Comparison of ENCODE assay signal across 8 cellular contexts in the genomic region with DNA sequence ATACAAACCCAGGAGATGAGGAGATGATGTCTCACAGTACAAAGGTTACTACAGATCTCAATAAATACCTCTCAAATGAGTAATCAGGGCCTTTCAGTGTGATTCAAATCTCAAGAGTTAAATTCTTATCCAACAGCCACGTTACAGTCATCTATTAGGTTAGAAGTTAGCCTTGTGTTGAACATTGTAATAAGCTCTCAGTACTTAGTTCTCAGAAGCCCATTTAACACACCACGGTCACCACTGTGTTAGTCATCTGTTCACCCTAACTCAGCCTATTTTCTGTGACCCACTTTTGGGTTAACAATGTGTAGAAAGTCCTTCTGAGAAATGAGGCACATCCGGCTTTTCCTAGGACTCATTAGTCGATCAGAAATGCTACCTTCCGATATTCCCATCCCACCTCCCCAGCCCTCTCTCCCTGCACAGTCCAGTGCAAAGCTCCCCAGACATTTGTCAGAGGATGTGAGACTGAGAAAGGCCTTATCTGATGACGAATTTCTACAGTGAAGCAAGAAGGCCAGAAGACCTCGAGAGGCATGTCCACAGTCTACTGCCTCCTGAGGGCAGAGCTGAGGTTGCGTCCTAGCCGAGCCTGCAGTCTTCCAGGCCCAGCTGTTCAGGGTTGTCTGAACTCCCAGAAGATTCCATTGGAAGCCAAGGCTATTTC.
DNase-seq lines count a peak whose midpoint lies in the region; ATAC-seq and TF ChIP-seq lines count a peak whose summit lies in the region.

No MANE protein-coding gene starts in this region.

- no peak overlapping the region for H3K4me3 Mint-ChIP-seq in activated CD4-positive, alpha-beta T cell treated with anti-CD3 and anti-CD28 coated beads, Interleukin-2, amount 10 ng/mL, durations not matched to agents 7 days and 5 days

- H3K9me3 ChIP-seq in left lung: no peaks in the 10 kb centered on the region

- no peak overlapping the region for H3K27ac ChIP-seq in left lung
- H3K27ac ChIP-seq in coronary artery: peak overlapping the region in 1 of 2 donors; percentile 51

- DNase-seq in amniotic epithelial cell (ENCODE audit: low read depth): peak; percentile 97
- no peak for DNase-seq in left lung
- DNase-seq in coronary artery (ENCODE audit: low spot score): no peak
- DNase-seq in NCI-H1436 treated with DMSO at 0.1 percent for 48 hours (lab: John Stamatoyannopoulos, UW): no peak
- no peak for DNase-seq in activated CD4-positive, alpha-beta T cell treated with anti-CD3 and anti-CD28 coated beads, Interleukin-2, amount 10 ng/mL, durations not matched to agents 7 days and 5 days

- peaks cover 4% of the 10 kb centered on the region for H3K9me3 Mint-ChIP-seq in activated CD4-positive, alpha-beta T cell treated with anti-CD3 and anti-CD28 coated beads, Interleukin-2, amount 10 ng/mL, durations not matched to agents 7 days and 5 days

- peaks cover 4% of the 10 kb centered on the region for H3K36me3 Mint-ChIP-seq in activated CD4-positive, alpha-beta T cell treated with anti-CD3 and anti-CD28 coated beads, Interleukin-2, amount 10 ng/mL, durations not matched to agents 7 days and 5 days (ENCODE audit: low read depth)

- POLR2A ChIA-PET in activated CD4-positive, alpha-beta T cell treated with anti-CD3 and anti-CD28 coated beads, Interleukin-2, amount 10 ng/mL, durations not matched to agents 7 days and 5 days (lab: Charles Lee): no interaction called here

- peaks cover 19% of the 10 kb centered on the region for H3K4me1 Mint-ChIP-seq in activated CD4-positive, alpha-beta T cell treated with anti-CD3 and anti-CD28 coated beads, Interleukin-2, amount 10 ng/mL, durations not matched to agents 7 days and 5 days

- H3K27ac Mint-ChIP-seq in activated CD4-positive, alpha-beta T cell treated with anti-CD3 and anti-CD28 coated beads, Interleukin-2, amount 10 ng/mL, durations not matched to agents 7 days and 5 days: no peak overlapping the region

- H3K4me3 ChIP-seq in left lung (no peak overlapping the region), coronary artery (no peak overlapping the region)

- H3K36me3 ChIP-seq in left lung: peaks cover 0 to 17% of the 10 kb centered on the region in 2 donors

- ATAC-seq in GM21447 (IDR thresholded peaks at IDR 0.05; ENCODE audit: unreplicated experiment): peak; percentile 60
- ATAC-seq in HG03571 (IDR thresholded peaks at IDR 0.05; ENCODE audit: unreplicated experiment): peak; percentile 72
- peak; percentile 70 for ATAC-seq in left lung

- CTCF ChIA-PET in activated CD4-positive, alpha-beta T cell treated with anti-CD3 and anti-CD28 coated beads, Interleukin-2, amount 10 ng/mL, durations not matched to agents 7 days and 5 days (lab: Charles Lee): interaction anchor here (0.6 to 2.0 kb wide), 12 partner anchors 11 to 356 kb away, joined by 3 to 8 read pairs (median 4); no protein-coding TSS in a partner anchor

- TF ChIP-seq CTCF in GM12873 (IDR thresholded peaks at IDR 0.05; ENCODE audit: insufficient read depth, low read depth, low read length, missing control alignments) (peak; percentile 77), left lung (IDR thresholded peaks at IDR 0.05) (no peak), coronary artery (IDR thresholded peaks at IDR 0.05) (no peak)

- no peaks in the 10 kb centered on the region for H3K27me3 Mint-ChIP-seq in activated CD4-positive, alpha-beta T cell treated with anti-CD3 and anti-CD28 coated beads, Interleukin-2, amount 10 ng/mL, durations not matched to agents 7 days and 5 days

- H3K4me1 ChIP-seq in left lung: no peaks in the 10 kb centered on the region

- no peaks in the 10 kb centered on the region for H3K27me3 ChIP-seq in left lung

- intact Hi-C loops in left lung (cut with DNase I): no loop called here
